Comparison of ENCODE assay signal across 8 cellular contexts in the genomic region with DNA sequence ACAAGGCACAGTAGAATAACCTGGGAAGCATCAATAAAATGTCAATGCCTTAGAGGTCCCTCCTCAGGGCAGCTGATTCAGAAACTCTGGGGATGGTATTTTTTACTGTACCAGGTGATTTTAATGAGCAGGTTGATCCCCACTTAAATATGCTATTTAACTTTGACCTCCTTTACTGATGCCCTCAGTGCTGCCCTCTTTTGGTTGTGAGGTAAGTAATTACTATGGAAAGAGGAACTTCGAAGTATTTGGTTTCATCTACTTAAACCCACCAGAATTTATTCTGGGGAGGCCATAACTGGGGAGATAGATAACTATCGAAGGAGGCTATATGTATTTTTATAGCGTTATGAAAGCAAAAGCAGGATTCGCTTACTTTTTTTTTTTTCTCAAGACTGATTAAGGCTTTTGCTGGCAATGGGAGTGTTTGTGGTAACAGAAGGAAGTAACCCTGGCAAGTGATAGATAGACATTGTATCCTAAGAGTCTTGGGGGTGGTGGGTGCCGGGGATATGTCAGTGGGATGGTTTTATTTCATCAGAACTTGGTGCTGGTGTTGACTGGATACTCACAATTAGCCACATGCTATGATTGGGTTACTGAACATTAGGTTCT.
DNase-seq lines count a peak whose midpoint lies in the region; ATAC-seq, FAIRE-seq and TF ChIP-seq lines count a peak whose summit lies in the region.

No MANE protein-coding gene starts in this region.

- FAIRE-seq in bronchial epithelial cell (lab: Jason Lieb, UNC) (no peak), pancreas (lab: Jason Lieb, UNC) (no peak)

- 36 to 60% methylated on average over 5 of the region's 5 CpGs for WGBS in pancreas, 2 donors

- no peak overlapping the region for H3K4me3 Mint-ChIP-seq in CD8-positive, alpha-beta T cell

- POLR2A ChIA-PET in CD8-positive, alpha-beta T cell (lab: Charles Lee), result no interaction called here

- peak; percentile 28 for TF ChIP-seq CTCF in CD8-positive, alpha-beta T cell (IDR thresholded peaks at IDR 0.05)
- TF ChIP-seq CTCF in bronchial epithelial cell (IDR thresholded peaks at IDR 0.05; ENCODE audit: insufficient read depth, low read length, severe bottlenecking), result peak; percentile 41
- peak in 2 of 4 donors; percentile 18 to 22 for TF ChIP-seq CTCF in pancreas (IDR thresholded peaks at IDR 0.05)
- no peak for TF ChIP-seq CTCF in tibial artery (IDR thresholded peaks at IDR 0.05)

- H3K36me3 Mint-ChIP-seq in CD8-positive, alpha-beta T cell, result peaks cover 2% of the 10 kb centered on the region

- no peaks in the 10 kb centered on the region for H3K27me3 Mint-ChIP-seq in CD8-positive, alpha-beta T cell (ENCODE audit: low read depth)

- no peaks in the 10 kb centered on the region for H3K9me3 Mint-ChIP-seq in CD8-positive, alpha-beta T cell

- intact Hi-C loops in CD8-positive, alpha-beta T cell (cut with DNase I, micrococcal nuclease), result loop anchor here (1.0 to 10.0 kb wide), 2 partner anchors 175 to 176 kb away; no protein-coding TSS in a partner anchor
- intact Hi-C loops in pancreas (cut with DNase I), result loop anchor here in 1 of 3 donors (10.0 kb wide), 1 partner anchor 484 kb away; no protein-coding TSS in a partner anchor
- intact Hi-C loops in tibial artery (cut with DNase I; ENCODE audit: low total_unique reads), result no loop called here

- H3K4me1 Mint-ChIP-seq in CD8-positive, alpha-beta T cell (ENCODE audit: low read depth), result peaks cover 5% of the 10 kb centered on the region

- DNase-seq in CD8-positive, alpha-beta T cell, result no peak
- DNase-seq in NCI-H1105 (lab: John Stamatoyannopoulos, UW) (peak; percentile 13), bronchial epithelial cell (ENCODE audit: low read depth) (peak; percentile 37), pancreas (peak in 1 of 6 donors; percentile 12), tibial artery (no peak), COLO829 (ENCODE audit: low spot score) (no peak)

- TF ChIP-seq POLR2A in GM18505 (IDR thresholded peaks at IDR 0.05; ENCODE audit: borderline replicate concordance, extremely low read depth, insufficient read depth, insufficient read length), result no peak

- H3K27ac ChIP-seq in CD8-positive, alpha-beta T cell (ENCODE audit: low read depth, low read length), result no peak overlapping the region
- H3K27ac ChIP-seq in pancreas (no peak overlapping the region), tibial artery (no peak overlapping the region)

- CTCF ChIA-PET in CD8-positive, alpha-beta T cell (lab: Charles Lee), result interaction anchor here (1.3 kb wide), 1 partner anchor 175 kb away, joined by 3 read pairs; no protein-coding TSS in a partner anchor

- no peaks in the 10 kb centered on the region for H3K9me3 ChIP-seq in CD8-positive, alpha-beta T cell (ENCODE audit: low read length)
- H3K9me3 ChIP-seq in pancreas (no peaks in the 10 kb centered on the region), tibial artery (peaks cover 0 to 4% (median 0%) of the 10 kb centered on the region in 3 donors)

- no peak for ATAC-seq in CD8-positive, alpha-beta T cell
- ATAC-seq in GM18505 (IDR thresholded peaks at IDR 0.05; ENCODE audit: unreplicated experiment) (peak; percentile 84), HG02759 (IDR thresholded peaks at IDR 0.05; ENCODE audit: unreplicated experiment) (peak; percentile 84), pancreas (peak in 3 of 4 donors; percentile 46 to 61 (median 59))

- H3K36me3 ChIP-seq in CD8-positive, alpha-beta T cell (ENCODE audit: insufficient read depth, low read length), result no peaks in the 10 kb centered on the region
- H3K36me3 ChIP-seq in bronchial epithelial cell (ENCODE audit: control insufficient read depth, insufficient read depth, low read length) (no peaks in the 10 kb centered on the region), pancreas (no peaks in the 10 kb centered on the region), tibial artery (peaks cover 0 to 8% (median 0%) of the 10 kb centered on the region in 3 donors)

- H3K27me3 ChIP-seq in CD8-positive, alpha-beta T cell (ENCODE audit: insufficient read depth, low read length), result no peaks in the 10 kb centered on the region
- H3K27me3 ChIP-seq in bronchial epithelial cell (ENCODE audit: control insufficient read depth, insufficient read depth, low read length) (peaks cover 6% of the 10 kb centered on the region), pancreas (no peaks in the 10 kb centered on the region), tibial artery (no peaks in the 10 kb centered on the region)

- no peaks in the 10 kb centered on the region for H3K4me1 ChIP-seq in CD8-positive, alpha-beta T cell (ENCODE audit: insufficient read depth, low read length)
- no peaks in the 10 kb centered on the region for H3K4me1 ChIP-seq in pancreas
- H3K4me1 ChIP-seq in tibial artery, result no peaks in the 10 kb centered on the region

- H3K27ac Mint-ChIP-seq in CD8-positive, alpha-beta T cell, result no peak overlapping the region

- no peak overlapping the region for H3K4me3 ChIP-seq in CD8-positive, alpha-beta T cell (ENCODE audit: low read depth, low read length)
- H3K4me3 ChIP-seq in bronchial epithelial cell (ENCODE audit: low read depth, low read length), result no peak overlapping the region
- H3K4me3 ChIP-seq in pancreas, result no peak overlapping the region
- H3K4me3 ChIP-seq in tibial artery, result no peak overlapping the region

Comparison
In these comparisons a context has a peak if more than half of its experiments do, and no peak if none do; other contexts are left out.
1. DNase-seq: peak in NCI-H1105 (single experiment) and bronchial epithelial cell (single experiment); none in CD8-positive, alpha-beta T cell (0 of 7), tibial artery (0 of 2) and COLO829 (single experiment).
2. CTCF ChIP-seq: peak in CD8-positive, alpha-beta T cell (single experiment) and bronchial epithelial cell (single experiment); none in tibial artery (0 of 2).